ENCODE assay signal across 21 cellular contexts in the genomic region with DNA sequence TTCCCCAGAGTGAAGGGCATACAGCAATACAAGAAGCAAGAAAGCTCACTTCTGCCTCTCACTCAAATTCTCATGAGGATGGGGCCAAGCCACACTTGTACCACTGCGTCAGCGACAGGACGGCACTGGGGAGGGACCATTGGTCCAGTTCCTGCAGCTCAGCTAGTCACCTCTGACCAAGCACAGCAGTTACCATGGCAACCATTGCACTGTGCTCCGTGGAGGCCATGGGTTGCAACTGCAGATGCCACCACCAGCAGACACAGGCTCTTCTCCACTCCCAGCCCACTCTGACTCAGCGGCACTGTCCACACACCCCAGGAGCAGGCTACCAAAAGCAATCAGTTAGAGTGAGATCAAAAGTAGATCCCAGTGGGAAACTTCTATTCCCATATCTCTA.
DNase-seq lines count a peak whose midpoint lies in the region; ATAC-seq and TF ChIP-seq lines count a peak whose summit lies in the region.
"Had no signal": no experiment of that assay in that cellular context is flagged by ENCODE, and none has a peak within 500 bp of the region (broad histone marks: within the 10 kb centered on the region; RNA-seq: fewer than 3 reads in every experiment).

No MANE protein-coding gene starts in this region.

- H3K36me3 ChIP-seq in OCI-LY7 (ENCODE audit: insufficient read depth, low read length) (peaks cover 2% of the 10 kb centered on the region; the same call in 1 of the 2 replicates), neural cell (ENCODE audit: insufficient read depth, low read length) (no peaks in the 10 kb centered on the region)
- H3K36me3 ChIP-seq: heart right ventricle, prostate gland, SJSA1, spleen had no signal

- TF ChIP-seq CTCF in OCI-LY7 (conservative IDR thresholded peaks at IDR 0.05; ENCODE audit: low read length): no peak
- TF ChIP-seq CTCF in glutamatergic neuron (IDR thresholded peaks at IDR 0.05; ENCODE audit: partially characterized antibody, unreplicated experiment): no peak
- TF ChIP-seq CTCF in neural cell (IDR thresholded peaks at IDR 0.05; ENCODE audit: poor library complexity, severe bottlenecking): peak; percentile 24
- TF ChIP-seq CTCF in foreskin keratinocyte (conservative IDR thresholded peaks at IDR 0.05): no peak

- peaks cover 4% of the 10 kb centered on the region for H3K27me3 Mint-ChIP-seq in glutamatergic neuron (ENCODE audit: unreplicated experiment)
- H3K27me3 Mint-ChIP-seq: activated naive CD8-positive, alpha-beta T cell treated with anti-CD3 and anti-CD28 coated beads for 36 hours had no signal

- DNase-seq in NCI-H1105 (lab: John Stamatoyannopoulos, UW) (peak; percentile 6), NCI-H1105 treated with DMSO at 0.1 percent for 48 hours (lab: John Stamatoyannopoulos, UW) (no peak), OCI-LY7 (ENCODE audit: low spot score) (peak; percentile 32), glutamatergic neuron (peak; percentile 22), foreskin keratinocyte (no peak)
- no peak for DNase-seq in activated CD8-positive, alpha-beta memory T cell treated with anti-CD3 and anti-CD28 coated beads, Interleukin-2, amount 50 U/mL, for 4 hours
- DNase-seq: activated naive CD8-positive, alpha-beta T cell treated with anti-CD3 and anti-CD28 coated beads for 36 hours; endodermal cell; heart right ventricle; kidney glomerular epithelial cell; NCI-H2029; NCI-H510A treated with DMSO at 0.1 percent for 48 hours; spleen; stimulated activated CD4-positive, alpha-beta T cell treated with anti-CD3 and anti-CD28 coated beads, Interleukin-4, amount 100 ng/mL, for 4 hours; T-helper 9 cell had no signal

- H2AFZ ChIP-seq in OCI-LY7 (ENCODE audit: low read length) (no peak overlapping the region), neural cell (ENCODE audit: low read depth, low read length) (no peak overlapping the region)

- H3K4me2 ChIP-seq in OCI-LY7 (ENCODE audit: low read length): no peak overlapping the region
- no peak overlapping the region for H3K4me2 ChIP-seq in neural cell (ENCODE audit: low read length)

- peaks cover 7% of the 10 kb centered on the region for H3K36me3 Mint-ChIP-seq in glutamatergic neuron (ENCODE audit: unreplicated experiment)

- no peaks in the 10 kb centered on the region for H3F3A ChIP-seq in neural cell (ENCODE audit: insufficient read depth, low read length, poor library complexity, severe bottlenecking)

- H3K4me3 Mint-ChIP-seq in glutamatergic neuron (ENCODE audit: unreplicated experiment): no peak overlapping the region
- H3K4me3 Mint-ChIP-seq: activated naive CD8-positive, alpha-beta T cell treated with anti-CD3 and anti-CD28 coated beads for 36 hours; endodermal cell; nephron had no signal

- no peak overlapping the region for H3K9ac ChIP-seq in neural cell (ENCODE audit: low read length)

- TF ChIP-seq RAD21 in neural cell (conservative IDR thresholded peaks at IDR 0.05): no peak

- no peak for TF ChIP-seq EP300 in neural cell (conservative IDR thresholded peaks at IDR 0.05; ENCODE audit: poor library complexity, severe bottlenecking)

- peaks cover under 1% of the 10 kb centered on the region for H3K9me3 Mint-ChIP-seq in glutamatergic neuron (ENCODE audit: unreplicated experiment)

- no peaks in the 10 kb centered on the region for H3K9me2 ChIP-seq in OCI-LY7 (ENCODE audit: insufficient read depth, low read length)
- no peaks in the 10 kb centered on the region for H3K9me2 ChIP-seq in neural cell (ENCODE audit: insufficient read depth, low read length)

- POLR2A ChIA-PET in OCI-LY7 (lab: Charles Lee): interaction anchor here (0.7 to 1.6 kb wide), 3 partner anchors 9 to 60 kb away, joined by 3 to 5 read pairs (median 4); no protein-coding TSS in a partner anchor

- ATAC-seq in foreskin keratinocyte (no peak), HG03439 (IDR thresholded peaks at IDR 0.05; ENCODE audit: unreplicated experiment) (no peak)
- ATAC-seq: heart right ventricle had no signal

- H3K27me3 ChIP-seq in neural cell (ENCODE audit: insufficient read depth, low read depth, low read length): no peaks in the 10 kb centered on the region
- H3K27me3 ChIP-seq in foreskin keratinocyte: no peaks in the 10 kb centered on the region
- H3K27me3 ChIP-seq: SJSA1, spleen had no signal

- H3K4me1 ChIP-seq in OCI-LY7 (ENCODE audit: insufficient read depth, low read length, poor library complexity, severe bottlenecking): no peaks in the 10 kb centered on the region
- H3K4me1 ChIP-seq in foreskin keratinocyte: no peaks in the 10 kb centered on the region
- H3K4me1 ChIP-seq: heart right ventricle, prostate gland, SJSA1, spleen had no signal

- H3K27ac Mint-ChIP-seq in glutamatergic neuron (ENCODE audit: unreplicated experiment): no peak overlapping the region
- H3K27ac Mint-ChIP-seq: activated naive CD8-positive, alpha-beta T cell treated with anti-CD3 and anti-CD28 coated beads for 36 hours; endodermal cell; nephron had no signal

- BruUV-seq in OCI-LY7 (replicated peaks; lab: Mats Ljungman, UMichigan): no TSS peak

- intact Hi-C loops in OCI-LY7 (cut with micrococcal nuclease; ENCODE audit: unreplicated experiment): no loop called here

- H3K4me3 ChIP-seq in OCI-LY7 (ENCODE audit: low read depth, low read length, poor library complexity, severe bottlenecking) (no peak overlapping the region), neural cell (ENCODE audit: low read length) (no peak overlapping the region)
- H3K4me3 ChIP-seq: heart right ventricle, prostate gland, SJSA1, spleen had no signal

- H4K20me1 ChIP-seq in OCI-LY7 (ENCODE audit: insufficient read depth, low read length): no peaks in the 10 kb centered on the region
- no peaks in the 10 kb centered on the region for H4K20me1 ChIP-seq in neural cell (ENCODE audit: insufficient read depth)

- CTCF ChIA-PET in OCI-LY7 (lab: Charles Lee; ENCODE audit: unreplicated experiment): no interaction called here

- H3K79me2 ChIP-seq in OCI-LY7 (ENCODE audit: insufficient read depth, low read depth, low read length) (no peaks in the 10 kb centered on the region), neural cell (replicated peaks; ENCODE audit: insufficient read depth, low read length) (no peaks in the 10 kb centered on the region)

- H3K9me3 ChIP-seq in OCI-LY7 (ENCODE audit: low read length) (peaks cover 3% of the 10 kb centered on the region; the same call in 1 of the 2 replicates), neural cell (ENCODE audit: low read length) (peaks cover 4% of the 10 kb centered on the region)
- H3K9me3 ChIP-seq: prostate gland, SJSA1 had no signal

- peaks cover 5% of the 10 kb centered on the region for H3K4me1 Mint-ChIP-seq in glutamatergic neuron (ENCODE audit: low read depth, unreplicated experiment)
- H3K4me1 Mint-ChIP-seq: activated naive CD8-positive, alpha-beta T cell treated with anti-CD3 and anti-CD28 coated beads for 36 hours; endodermal cell; nephron had no signal

- H3K27ac ChIP-seq in OCI-LY7 (ENCODE audit: low read depth, low read length, poor library complexity, severe bottlenecking) (no peak overlapping the region), neural cell (ENCODE audit: low read length) (no peak overlapping the region), foreskin keratinocyte (no peak overlapping the region)
- H3K27ac ChIP-seq: C4-2B, heart right ventricle, prostate gland, SJSA1, spleen had no signal

TF ChIP-seq in neural cell, 6 proteins besides CTCF, POLR2A, EP300 and RAD21:
- no peak for TF ChIP-seq TAF1 (IDR thresholded peaks at IDR 0.05; ENCODE audit: low read depth)
- TF ChIP-seq, protein P1, sequence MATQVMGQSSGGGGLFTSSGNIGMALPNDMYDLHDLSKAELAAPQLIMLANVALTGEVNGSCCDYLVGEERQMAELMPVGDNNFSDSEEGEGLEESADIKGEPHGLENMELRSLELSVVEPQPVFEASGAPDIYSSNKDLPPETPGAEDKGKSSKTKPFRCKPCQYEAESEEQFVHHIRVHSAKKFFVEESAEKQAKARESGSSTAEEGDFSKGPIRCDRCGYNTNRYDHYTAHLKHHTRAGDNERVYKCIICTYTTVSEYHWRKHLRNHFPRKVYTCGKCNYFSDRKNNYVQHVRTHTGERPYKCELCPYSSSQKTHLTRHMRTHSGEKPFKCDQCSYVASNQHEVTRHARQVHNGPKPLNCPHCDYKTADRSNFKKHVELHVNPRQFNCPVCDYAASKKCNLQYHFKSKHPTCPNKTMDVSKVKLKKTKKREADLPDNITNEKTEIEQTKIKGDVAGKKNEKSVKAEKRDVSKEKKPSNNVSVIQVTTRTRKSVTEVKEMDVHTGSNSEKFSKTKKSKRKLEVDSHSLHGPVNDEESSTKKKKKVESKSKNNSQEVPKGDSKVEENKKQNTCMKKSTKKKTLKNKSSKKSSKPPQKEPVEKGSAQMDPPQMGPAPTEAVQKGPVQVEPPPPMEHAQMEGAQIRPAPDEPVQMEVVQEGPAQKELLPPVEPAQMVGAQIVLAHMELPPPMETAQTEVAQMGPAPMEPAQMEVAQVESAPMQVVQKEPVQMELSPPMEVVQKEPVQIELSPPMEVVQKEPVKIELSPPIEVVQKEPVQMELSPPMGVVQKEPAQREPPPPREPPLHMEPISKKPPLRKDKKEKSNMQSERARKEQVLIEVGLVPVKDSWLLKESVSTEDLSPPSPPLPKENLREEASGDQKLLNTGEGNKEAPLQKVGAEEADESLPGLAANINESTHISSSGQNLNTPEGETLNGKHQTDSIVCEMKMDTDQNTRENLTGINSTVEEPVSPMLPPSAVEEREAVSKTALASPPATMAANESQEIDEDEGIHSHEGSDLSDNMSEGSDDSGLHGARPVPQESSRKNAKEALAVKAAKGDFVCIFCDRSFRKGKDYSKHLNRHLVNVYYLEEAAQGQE (IDR thresholded peaks at IDR 0.05; ENCODE audit: borderline replicate concordance): no peak

Comparison
In these comparisons a context has a peak if more than half of its experiments do, and no peak if none do; other contexts are left out.
1. DNase-seq: peak in NCI-H1105 (single experiment), OCI-LY7 (single experiment) and glutamatergic neuron (single experiment); none in NCI-H1105 treated with DMSO at 0.1 percent for 48 hours (single experiment), foreskin keratinocyte (0 of 2) and activated CD8-positive, alpha-beta memory T cell treated with anti-CD3 and anti-CD28 coated beads, Interleukin-2, amount 50 U/mL, for 4 hours (single experiment).